9 cellular contexts compared by ENCODE assay signal in genomic region chrX:24259544-24260240, GRCh38. TPM values are rescaled to one million over a fixed set of nuclear protein-coding genes. Genes with fewer than 3 reads are reported as not detected.
DNase-seq lines count a peak whose midpoint lies in the region; ATAC-seq, FAIRE-seq and TF ChIP-seq lines count a peak whose summit lies in the region.
"Had no signal": no experiment of that assay in that cellular context is flagged by ENCODE, and none has a peak within 500 bp of the region (broad histone marks: within the 10 kb centered on the region; RNA-seq: fewer than 3 reads in every experiment).

No MANE protein-coding gene starts in this region.

- H3K4me1 Mint-ChIP-seq in neural progenitor cell, result peaks cover 3% of the 10 kb centered on the region

- no peaks in the 10 kb centered on the region for H3K9me3 Mint-ChIP-seq in neural progenitor cell

- H3K4me3 ChIP-seq in LNCaP clone FGC (ENCODE audit: low read depth, low read length) (no peak overlapping the region), epithelial cell of proximal tubule (ENCODE audit: low read depth, low read length) (no peak overlapping the region), neural progenitor cell (no peak overlapping the region)

- no peak overlapping the region for H3K27ac Mint-ChIP-seq in neural progenitor cell

- H3K27me3 Mint-ChIP-seq in neural progenitor cell (ENCODE audit: insufficient read depth, low read depth), result peaks cover 12% of the 10 kb centered on the region

- H3K27me3 ChIP-seq in neural progenitor cell, result no peaks in the 10 kb centered on the region

- H3K4me2 ChIP-seq in neural progenitor cell, result no peak overlapping the region

- TF ChIP-seq CTCF in LNCaP clone FGC (IDR thresholded peaks at IDR 0.05; ENCODE audit: control insufficient read depth, extremely low read depth, insufficient read depth) (peak; percentile 43), epithelial cell of proximal tubule (conservative IDR thresholded peaks at IDR 0.05; ENCODE audit: low read depth, low read length) (peak; percentile 65), neural progenitor cell (IDR thresholded peaks at IDR 0.05) (peak; percentile 80)

- in situ Hi-C loops in ACHN (cut with HindIII; ENCODE audit: low pct_ligation_motif_present, low pct_unique_long_range_greater_than_20kb, low sequenced_read_pairs) (no loop called here), SK-MEL-5 (cut with HindIII; ENCODE audit: low pct_unique_long_range_greater_than_20kb, low sequenced_read_pairs) (no loop called here)

- peak; percentile 88 for FAIRE-seq in G401.6 (lab: Jason Lieb, UNC)

- no peaks in the 10 kb centered on the region for H3K36me3 Mint-ChIP-seq in neural progenitor cell

- ATAC-seq in GM21515 (IDR thresholded peaks at IDR 0.05; ENCODE audit: unreplicated experiment), result no peak
- no peak for ATAC-seq in HG03139 (IDR thresholded peaks at IDR 0.05; ENCODE audit: unreplicated experiment)

- no peaks in the 10 kb centered on the region for H4K20me1 ChIP-seq in neural progenitor cell (ENCODE audit: low read depth)

- no peaks in the 10 kb centered on the region for H3K79me2 ChIP-seq in neural progenitor cell (ENCODE audit: low read depth)

- no peak overlapping the region for H3K9ac ChIP-seq in neural progenitor cell

- no peak overlapping the region for H2AFZ ChIP-seq in neural progenitor cell (replicated peaks)

- H3K9me3 ChIP-seq in neural progenitor cell (ENCODE audit: low read depth), result no peaks in the 10 kb centered on the region

- no peak overlapping the region for H3K4me3 Mint-ChIP-seq in neural progenitor cell

- peak; percentile 37 for DNase-seq in ACHN
- DNase-seq in LNCaP clone FGC (ENCODE audit: low read depth), result peak; percentile 19
- peak; percentile 73 for DNase-seq in SK-MEL-5 (ENCODE audit: low read depth, low spot score)
- no peak for DNase-seq in epithelial cell of proximal tubule (ENCODE audit: low read depth)
- peak; percentile 79 for DNase-seq in neural progenitor cell (ENCODE audit: low spot score)

- no peaks in the 10 kb centered on the region for H3K4me1 ChIP-seq in neural progenitor cell

- no peaks in the 10 kb centered on the region for H3F3A ChIP-seq in neural progenitor cell (ENCODE audit: low read depth)

- H3K36me3 ChIP-seq in neural progenitor cell, result no peaks in the 10 kb centered on the region

- no peak overlapping the region for H3K27ac ChIP-seq in neural progenitor cell

RNA-seq across cellular contexts. Expression of gene SUPT20HL2, which starts 54.2 kb away (rescaled TPM):
- not detected in 2 replicates for total RNA-seq in SK-MEL-5 (2014; rRNA removed; shearing (Covaris generic))
- polyA plus RNA-seq in SK-MEL-5 (2015; cell fraction: cytosol; rRNA removed), result not detected in 2 replicates
- polyA plus RNA-seq in SK-MEL-5 (2015; cell fraction: nucleus; rRNA removed), result not detected in 2 replicates
- total RNA-seq in epithelial cell of proximal tubule (not detected in 2 replicates), neural progenitor cell (ENCODE audit: low replicate concordance) (not detected in 2 replicates)
- total RNA-seq: temporal lobe had no signal
